9 cellular contexts compared by ENCODE assay signal in genomic region chr3:56921573-56922571, GRCh38.
DNase-seq lines count a peak whose midpoint lies in the region; ATAC-seq and TF ChIP-seq lines count a peak whose summit lies in the region.
"Had no signal": no experiment of that assay in that cellular context is flagged by ENCODE, and none has a peak within 500 bp of the region (broad histone marks: within the 10 kb centered on the region; RNA-seq: fewer than 3 reads in every experiment).

No MANE protein-coding gene starts in this region.

- H4K20me1 ChIP-seq in osteoblast (ENCODE audit: insufficient read depth, low read length), result no peaks in the 10 kb centered on the region

- ATAC-seq in GM19455 (IDR thresholded peaks at IDR 0.05; ENCODE audit: unreplicated experiment), result no peak

- H3K27me3 ChIP-seq in osteoblast (ENCODE audit: insufficient read depth, low read length), result no peaks in the 10 kb centered on the region

- intact Hi-C loops in CD14-positive monocyte (cut with micrococcal nuclease), result loop anchor here in 1 of 2 donors (10.0 kb wide), 1 partner anchor 63 kb away; no protein-coding TSS in a partner anchor

- peaks cover 57% of the 10 kb centered on the region for H3K4me1 Mint-ChIP-seq in CD14-positive monocyte

- no peaks in the 10 kb centered on the region for H3K36me3 ChIP-seq in osteoblast (ENCODE audit: insufficient read depth, low read length)

- H3K4me3 Mint-ChIP-seq in CD14-positive monocyte, result peak overlapping the region; percentile 65 to 88

- TF ChIP-seq CTCF in CD14-positive monocyte (IDR thresholded peaks at IDR 0.05) (no peak), choroid plexus epithelial cell (conservative IDR thresholded peaks at IDR 0.05; ENCODE audit: low read depth, low read length) (no peak), osteoblast (IDR thresholded peaks at IDR 0.05; ENCODE audit: extremely low read depth, low read depth, low read length) (no peak)

- H3K4me2 ChIP-seq in osteoblast (ENCODE audit: insufficient read depth, low read length), result peak overlapping the region; percentile 60

- H3K79me2 ChIP-seq in osteoblast (ENCODE audit: insufficient read depth, low read length), result no peaks in the 10 kb centered on the region

- H3K27ac ChIP-seq in osteoblast (ENCODE audit: low read depth, low read length), result peak overlapping the region; percentile 17

- no peaks in the 10 kb centered on the region for H3K9me3 ChIP-seq in osteoblast (ENCODE audit: low read depth, low read length)

- H3K36me3 Mint-ChIP-seq in CD14-positive monocyte, result no peaks in the 10 kb centered on the region

- peaks cover 23% of the 10 kb centered on the region for H3K4me1 ChIP-seq in osteoblast (ENCODE audit: insufficient read depth, low read length)

- peak overlapping the region; percentile 47 for H2AFZ ChIP-seq in osteoblast (ENCODE audit: low read length)

- H3K9me3 Mint-ChIP-seq in CD14-positive monocyte, result no peaks in the 10 kb centered on the region

- H3K4me3 ChIP-seq in choroid plexus epithelial cell (ENCODE audit: low read depth, low read length), result no peak overlapping the region
- H3K4me3 ChIP-seq in osteoblast (ENCODE audit: insufficient read depth, low read length), result peak overlapping the region; percentile 16

- no peaks in the 10 kb centered on the region for H3K27me3 Mint-ChIP-seq in CD14-positive monocyte (ENCODE audit: low read depth in 3 of 3)

- H3K27ac Mint-ChIP-seq in CD14-positive monocyte, result peak overlapping the region; percentile 24 to 84 (median 72)

- DNase-seq in CD14-positive monocyte (ENCODE audit: low spot score) (no peak), MV-4-11 (lab: John Stamatoyannopoulos, UW) (peak; percentile 31), choroid plexus epithelial cell (ENCODE audit: low read depth) (peak; percentile 76), osteoblast (ENCODE audit: insufficient read length, low spot score, missing footprints) (peak; percentile 87), GF-D8 (lab: John Stamatoyannopoulos, UW) (no peak), anterior cingulate cortex (lab: John Stamatoyannopoulos, UW) (no peak), SIG-M5 (lab: John Stamatoyannopoulos, UW) (no peak)
- DNase-seq: stimulated activated naive CD4-positive, alpha-beta T cell treated with Interleukin-2 at 50 U/mL for 16 hours had no signal

Comparison
In these comparisons a context has a peak if more than half of its experiments do, and no peak if none do; other contexts are left out.
1. DNase-seq: peak in MV-4-11 (single experiment), choroid plexus epithelial cell (single experiment) and osteoblast (single experiment); none in CD14-positive monocyte (single experiment), GF-D8 (single experiment), anterior cingulate cortex (0 of 58) and SIG-M5 (single experiment).